Comparison of ENCODE assay signal across 22 cellular contexts in genomic region chr3:191135175-191135574, GRCh38.
"Had no signal": no experiment of that assay in that cellular context is flagged by ENCODE, and none has a peak within 500 bp of the region (broad histone marks: within the 10 kb centered on the region; RNA-seq: fewer than 3 reads in every experiment).

No MANE protein-coding gene starts in this region.

- H3K9me3 ChIP-seq: gastroesophageal sphincter, left ventricle myocardium inferior, tibial nerve had no signal

- H3K27me3 ChIP-seq: brain microvascular endothelial cell, gastroesophageal sphincter, hepatocyte, tibial nerve had no signal

- H3K36me3 ChIP-seq: brain microvascular endothelial cell, gastroesophageal sphincter, left ventricle myocardium inferior, tibial nerve had no signal

- H3K4me1 ChIP-seq: gastroesophageal sphincter, left ventricle myocardium inferior, tibial nerve had no signal

- H3K4me3 ChIP-seq: gastroesophageal sphincter, hepatocyte, left ventricle myocardium inferior, lung, tibial nerve had no signal

- FAIRE-seq: astrocyte, endothelial cell of umbilical vein had no signal

- H3K27ac ChIP-seq: brain microvascular endothelial cell, gastroesophageal sphincter, hepatocyte, left ventricle myocardium inferior, tibial nerve had no signal

- DNase-seq: activated CD4-positive, alpha-beta memory T cell treated with anti-CD3 and anti-CD28 coated beads, Interleukin-2, amount 10 ng/mL, durations not matched to agents 7 days and 5 days; activated CD4-positive, alpha-beta T cell treated with anti-CD3 and anti-CD28 coated beads for 1 hour; activated CD4-positive, alpha-beta T cell treated with anti-CD3 and anti-CD28 coated beads, Interleukin-2, amount 10 ng/mL, durations not matched to agents 7 days and 5 days; activated CD8-positive, alpha-beta memory T cell treated with anti-CD3 and anti-CD28 coated beads, Interleukin-2, amount 50 U/mL, for 48 hours; activated gamma-delta T cell; activated naive CD4-positive, alpha-beta T cell treated with anti-CD3 and anti-CD28 coated beads, Interleukin-2, amount 10 ng/mL, durations not matched to agents 7 days and 5 days; activated T-cell treated with anti-CD3 and anti-CD28 coated beads, Interleukin-2, amount 50 U/mL, for 24 hours; amniotic stem cell; brain microvascular endothelial cell; caudate nucleus; islet precursor cell; left ventricle myocardium inferior; posterior cingulate gyrus; stimulated activated CD4-positive, alpha-beta T cell treated with anti-CD3 and anti-CD28 coated beads, Interleukin-15, amount 100 ng/mL, for 24 hours; stimulated activated CD4-positive, alpha-beta T cell treated with anti-CD3 and anti-CD28 coated beads, Interleukin-2, amount 100 ng/mL, for 24 hours; stimulated activated naive B cell treated with anti-CD40 and anti-IgM and Interleukin-4, amounts not matched to agents 10 μg/mL and 1 μg/mL and 100 μg/mL, for 72 hours had no signal
